In genomic region chr2:240640939-240641338, GRCh38 we compare ENCODE assay signal across 9 cellular contexts. TPM values are rescaled to one million over a fixed set of nuclear protein-coding genes. Genes with fewer than 3 reads are reported as not detected.
DNase-seq lines count a peak whose midpoint lies in the region; ATAC-seq and TF ChIP-seq lines count a peak whose summit lies in the region.
"Had no signal": no experiment of that assay in that cellular context is flagged by ENCODE, and none has a peak within 500 bp of the region (broad histone marks: within the 10 kb centered on the region; RNA-seq: fewer than 3 reads in every experiment).

No MANE protein-coding gene starts in this region.

- H3K27me3 Mint-ChIP-seq in activated T-cell treated with anti-CD3 and anti-CD28 coated beads, Interleukin-2, amount 50 U/mL, for 24 hours: no peaks in the 10 kb centered on the region
- peaks cover 4% of the 10 kb centered on the region for H3K27me3 Mint-ChIP-seq in activated T-cell treated with anti-CD3 and anti-CD28 coated beads, Interleukin-2, amount 50 U/mL, for 72 hours (ENCODE audit: low read depth)

- no peak overlapping the region for H3K27ac Mint-ChIP-seq in activated T-cell treated with anti-CD3 and anti-CD28 coated beads, Interleukin-2, amount 50 U/mL, for 24 hours
- H3K27ac Mint-ChIP-seq in activated T-cell treated with anti-CD3 and anti-CD28 coated beads, Interleukin-2, amount 50 U/mL, for 72 hours: no peak overlapping the region
- no peak overlapping the region for H3K27ac Mint-ChIP-seq in stimulated activated effector memory CD8-positive, alpha-beta T cell treated with anti-CD3 and anti-CD28 coated beads, Interleukin-12 subunit alpha, Interleukin-12 subunit beta, amount 100 ng/mL, for 72 hours

- H3K36me3 Mint-ChIP-seq in activated T-cell treated with anti-CD3 and anti-CD28 coated beads, Interleukin-2, amount 50 U/mL, for 24 hours (ENCODE audit: low read depth): no peaks in the 10 kb centered on the region
- H3K36me3 Mint-ChIP-seq in activated T-cell treated with anti-CD3 and anti-CD28 coated beads, Interleukin-2, amount 50 U/mL, for 72 hours (ENCODE audit: insufficient read depth in 2 of 2): no peaks in the 10 kb centered on the region
- no peaks in the 10 kb centered on the region for H3K36me3 Mint-ChIP-seq in stimulated activated effector memory CD8-positive, alpha-beta T cell treated with anti-CD3 and anti-CD28 coated beads, Interleukin-12 subunit alpha, Interleukin-12 subunit beta, amount 100 ng/mL, for 72 hours

- DNase-seq in activated T-cell treated with anti-CD3 and anti-CD28 coated beads, Interleukin-2, amount 50 U/mL, for 24 hours: peak; percentile 38
- no peak for DNase-seq in activated T-cell treated with anti-CD3 and anti-CD28 coated beads, Interleukin-2, amount 50 U/mL, for 72 hours
- DNase-seq in NCI-H526 (lab: John Stamatoyannopoulos, UW): peak; percentile 48 to 88
- DNase-seq in fibroblast of pulmonary artery (ENCODE audit: low read depth): peak; percentile 21
- peak; percentile 3 to 49 for DNase-seq in stimulated activated effector memory CD8-positive, alpha-beta T cell treated with anti-CD3 and anti-CD28 coated beads, Interleukin-12 subunit alpha, Interleukin-12 subunit beta, amount 100 ng/mL, for 72 hours (ENCODE audit: low spot score in 2 of 2)
- no peak for DNase-seq in Kasumi-1 (lab: John Stamatoyannopoulos, UW)

- H3K4me3 ChIP-seq in fibroblast of pulmonary artery (replicated peaks; ENCODE audit: low read depth, low read length): no peak overlapping the region
- H3K4me3 ChIP-seq: dorsolateral prefrontal cortex had no signal

- TF ChIP-seq CTCF in fibroblast of pulmonary artery (IDR thresholded peaks at IDR 0.05; ENCODE audit: low read length, missing control alignments): peak; percentile 30

- ATAC-seq in activated T-cell treated with anti-CD3 and anti-CD28 coated beads, Interleukin-2, amount 50 U/mL, for 72 hours (replicated peaks in 1 of 2): no peak
- ATAC-seq in stimulated activated effector memory CD8-positive, alpha-beta T cell treated with anti-CD3 and anti-CD28 coated beads, Interleukin-12 subunit alpha, Interleukin-12 subunit beta, amount 100 ng/mL, for 72 hours: peak; percentile 32
- ATAC-seq in GM21737 (IDR thresholded peaks at IDR 0.05; ENCODE audit: unreplicated experiment) (no peak), HG03521 (IDR thresholded peaks at IDR 0.05; ENCODE audit: unreplicated experiment) (no peak)

- no peak overlapping the region for H3K4me3 Mint-ChIP-seq in activated T-cell treated with anti-CD3 and anti-CD28 coated beads, Interleukin-2, amount 50 U/mL, for 24 hours
- H3K4me3 Mint-ChIP-seq in activated T-cell treated with anti-CD3 and anti-CD28 coated beads, Interleukin-2, amount 50 U/mL, for 72 hours: no peak overlapping the region
- no peak overlapping the region for H3K4me3 Mint-ChIP-seq in stimulated activated effector memory CD8-positive, alpha-beta T cell treated with anti-CD3 and anti-CD28 coated beads, Interleukin-12 subunit alpha, Interleukin-12 subunit beta, amount 100 ng/mL, for 72 hours

- peaks cover 5% of the 10 kb centered on the region for H3K4me1 Mint-ChIP-seq in activated T-cell treated with anti-CD3 and anti-CD28 coated beads, Interleukin-2, amount 50 U/mL, for 24 hours (ENCODE audit: low read depth)
- no peaks in the 10 kb centered on the region for H3K4me1 Mint-ChIP-seq in activated T-cell treated with anti-CD3 and anti-CD28 coated beads, Interleukin-2, amount 50 U/mL, for 72 hours (ENCODE audit: low read depth)
- peaks cover 4% of the 10 kb centered on the region for H3K4me1 Mint-ChIP-seq in stimulated activated effector memory CD8-positive, alpha-beta T cell treated with anti-CD3 and anti-CD28 coated beads, Interleukin-12 subunit alpha, Interleukin-12 subunit beta, amount 100 ng/mL, for 72 hours

- H3K9me3 Mint-ChIP-seq in activated T-cell treated with anti-CD3 and anti-CD28 coated beads, Interleukin-2, amount 50 U/mL, for 24 hours: no peaks in the 10 kb centered on the region
- H3K9me3 Mint-ChIP-seq in activated T-cell treated with anti-CD3 and anti-CD28 coated beads, Interleukin-2, amount 50 U/mL, for 72 hours: no peaks in the 10 kb centered on the region
- H3K9me3 Mint-ChIP-seq in stimulated activated effector memory CD8-positive, alpha-beta T cell treated with anti-CD3 and anti-CD28 coated beads, Interleukin-12 subunit alpha, Interleukin-12 subunit beta, amount 100 ng/mL, for 72 hours: no peaks in the 10 kb centered on the region

RNA-seq across cellular contexts. Expression of gene GPR35, which starts 15.7 kb away (rescaled TPM):
- total RNA-seq in activated T-cell treated with anti-CD3 and anti-CD28 coated beads, Interleukin-2, amount 50 U/mL, for 72 hours: 10 to 100 TPM; 48.2 to 50.7 TPM

RNA-seq across cellular contexts. Expression of gene AQP12B, which starts 41.7 kb away (rescaled TPM):
- not detected for total RNA-seq in activated T-cell treated with anti-CD3 and anti-CD28 coated beads, Interleukin-2, amount 50 U/mL, for 72 hours
- total RNA-seq: dorsolateral prefrontal cortex had no signal

RNA-seq across cellular contexts. Expression of gene AQP12A, which starts 50.7 kb away (rescaled TPM):
- total RNA-seq in activated T-cell treated with anti-CD3 and anti-CD28 coated beads, Interleukin-2, amount 50 U/mL, for 72 hours: not detected
- total RNA-seq: dorsolateral prefrontal cortex had no signal

RNA-seq across cellular contexts. Expression of gene CAPN10, which starts 54.4 kb away (rescaled TPM):
- 10 to 100 TPM; 36.9 to 43.7 TPM for total RNA-seq in activated T-cell treated with anti-CD3 and anti-CD28 coated beads, Interleukin-2, amount 50 U/mL, for 72 hours

Comparison
In these comparisons a context has a peak if more than half of its experiments do, and no peak if none do; other contexts are left out.
1. DNase-seq: peak in activated T-cell treated with anti-CD3 and anti-CD28 coated beads, Interleukin-2, amount 50 U/mL, for 24 hours (single experiment), NCI-H526 (2 of 2), fibroblast of pulmonary artery (single experiment) and stimulated activated effector memory CD8-positive, alpha-beta T cell treated with anti-CD3 and anti-CD28 coated beads, Interleukin-12 subunit alpha, Interleukin-12 subunit beta, amount 100 ng/mL, for 72 hours (2 of 2); none in activated T-cell treated with anti-CD3 and anti-CD28 coated beads, Interleukin-2, amount 50 U/mL, for 72 hours (0 of 2) and Kasumi-1 (0 of 2).